Comparison of ENCODE assay signal across 32 cellular contexts in genomic region chr12:68387338-68387737, GRCh38.
"Had no signal": no experiment of that assay in that cellular context is flagged by ENCODE, and none has a peak within 500 bp of the region (broad histone marks: within the 10 kb centered on the region; RNA-seq: fewer than 3 reads in every experiment).

No MANE protein-coding gene starts in this region.

- H3K36me3 Mint-ChIP-seq: brain; stimulated activated memory B cell treated with anti-CD40 and anti-IgM and Interleukin-4, amounts not matched to agents 10 μg/mL and 1 μg/mL and 100 μg/mL, for 72 hours had no signal

- H3K27me3 Mint-ChIP-seq: stimulated activated memory B cell treated with anti-CD40 and anti-IgM and Interleukin-4, amounts not matched to agents 10 μg/mL and 1 μg/mL and 100 μg/mL, for 72 hours; T-helper 17 cell had no signal

- H3K9me3 Mint-ChIP-seq: stimulated activated memory B cell treated with anti-CD40 and anti-IgM and Interleukin-4, amounts not matched to agents 10 μg/mL and 1 μg/mL and 100 μg/mL, for 72 hours had no signal

- ATAC-seq: gastroesophageal sphincter; left cardiac atrium; left ventricle myocardium superior; mucosa of descending colon; pancreas; sciatic nerve; stimulated activated memory B cell treated with anti-CD40 and anti-IgM and Interleukin-4, amounts not matched to agents 10 μg/mL and 1 μg/mL and 100 μg/mL, for 72 hours; T-helper 17 cell; upper lobe of right lung; WTC11 had no signal

- H3K27ac ChIP-seq: ascending aorta, cardiac muscle cell, coronary artery, dorsolateral prefrontal cortex, gastroesophageal sphincter, hepatocyte, pancreas, prostate gland, skin epidermis, suprapubic skin, tibial artery, upper lobe of right lung had no signal

- FAIRE-seq: endothelial cell of umbilical vein, keratinocyte had no signal

- H3K4me1 ChIP-seq: ascending aorta, gastroesophageal sphincter, pancreas, prostate gland, suprapubic skin, tibial artery, upper lobe of right lung had no signal

- H3K9me3 ChIP-seq: pancreas, prostate gland, suprapubic skin, upper lobe of right lung had no signal

- H3K4me2 ChIP-seq: hepatocyte had no signal

- H3K79me2 ChIP-seq: hepatocyte had no signal

- H3K4me1 Mint-ChIP-seq: brain; stimulated activated memory B cell treated with anti-CD40 and anti-IgM and Interleukin-4, amounts not matched to agents 10 μg/mL and 1 μg/mL and 100 μg/mL, for 72 hours; WTC11 had no signal

- DNase-seq: activated CD4-positive, alpha-beta T cell treated with anti-CD3 and anti-CD28 coated beads for 1 hour; activated CD8-positive, alpha-beta memory T cell treated with anti-CD3 and anti-CD28 coated beads, Interleukin-2, amount 50 U/mL, for 48 hours; activated effector memory CD4-positive, alpha-beta T cell treated with Interleukin-2 at 50 U/mL for 16 hours; activated naive CD4-positive, alpha-beta T cell treated with Interleukin-2 at 50 U/mL for 16 hours; activated naive CD8-positive, alpha-beta T cell treated with anti-CD3 and anti-CD28 coated beads, Interleukin-2, amount 10 ng/mL, durations not matched to agents 7 days and 5 days; activated T-cell treated with anti-CD3 and anti-CD28 coated beads, Interleukin-2, amount 50 U/mL, for 48 hours; dorsolateral prefrontal cortex; left cardiac atrium; left ventricle myocardium superior; mucosa of descending colon; nucleus accumbens; pancreas; retina; stimulated activated CD4-positive, alpha-beta T cell treated with anti-CD3 and anti-CD28 coated beads, Interleukin-4, amount 100 ng/mL, for 24 hours; T-helper 17 cell; T1000; tibial artery; upper lobe of right lung had no signal

- H3K4me3 Mint-ChIP-seq: activated naive CD8-positive, alpha-beta T cell treated with anti-CD3 and anti-CD28 coated beads, Interleukin-2, amount 10 ng/mL, durations not matched to agents 7 days and 5 days; brain; stimulated activated memory B cell treated with anti-CD40 and anti-IgM and Interleukin-4, amounts not matched to agents 10 μg/mL and 1 μg/mL and 100 μg/mL, for 72 hours; T-helper 17 cell; WTC11 had no signal

- H3K4me3 ChIP-seq: ascending aorta, cardiac muscle cell, coronary artery, dorsolateral prefrontal cortex, gastroesophageal sphincter, hepatocyte, mucosa of descending colon, pancreas, prostate gland, skin epidermis, suprapubic skin, tibial artery, upper lobe of right lung had no signal

- H3K27ac Mint-ChIP-seq: activated naive CD8-positive, alpha-beta T cell treated with anti-CD3 and anti-CD28 coated beads, Interleukin-2, amount 10 ng/mL, durations not matched to agents 7 days and 5 days; brain; stimulated activated memory B cell treated with anti-CD40 and anti-IgM and Interleukin-4, amounts not matched to agents 10 μg/mL and 1 μg/mL and 100 μg/mL, for 72 hours; WTC11 had no signal

- H3K27me3 ChIP-seq: ascending aorta, cardiac muscle cell, gastroesophageal sphincter, hepatocyte, pancreas, suprapubic skin, tibial artery, upper lobe of right lung had no signal

- H3K36me3 ChIP-seq: ascending aorta, cardiac muscle cell, gastroesophageal sphincter, pancreas, prostate gland, suprapubic skin, tibial artery, upper lobe of right lung had no signal

- H2AFZ ChIP-seq: hepatocyte had no signal
